ENCODE assay signal across 9 cellular contexts in genomic region chr3:4750306-4751056, GRCh38.
A peak's percentile ranks its signal among the peaks of the same experiment; 100 is the strongest.
DNase-seq lines count a peak whose midpoint lies in the region; ATAC-seq, FAIRE-seq and TF ChIP-seq lines count a peak whose summit lies in the region.
"Had no signal": no experiment of that assay in that cellular context is flagged by ENCODE, and none has a peak within 500 bp of the region (broad histone marks: within the 10 kb centered on the region; RNA-seq: fewer than 3 reads in every experiment).

No MANE protein-coding gene starts in this region.

- FAIRE-seq in GM19239 (lab: Jason Lieb, UNC): peak; percentile 8
- FAIRE-seq: colon had no signal

- intact Hi-C loops in activated T-helper 2 cell treated with anti-CD3 and anti-CD28 coated beads, Interferon-gamma antibody, Interleukin-2, Interleukin-4, amounts not matched to agents 10 μg/mL and 5 μg/mL and 100 μg/mL, durations not matched to agents 14 hours and 24 hours and 36 hours (cut with micrococcal nuclease): no loop called here

- H3K27ac Mint-ChIP-seq in activated T-helper 2 cell treated with anti-CD3 and anti-CD28 coated beads, Interferon-gamma antibody, Interleukin-2, Interleukin-4, amounts not matched to agents 10 μg/mL and 5 μg/mL and 100 μg/mL, durations not matched to agents 14 hours and 24 hours and 36 hours: peak overlapping the region; percentile 65

- H3K4me1 ChIP-seq in right atrium auricular region: peaks cover 0 to 61% of the 10 kb centered on the region in 2 donors

- H3K36me3 ChIP-seq in right atrium auricular region: no peaks in the 10 kb centered on the region

- H3K9me3 ChIP-seq in right atrium auricular region: no peaks in the 10 kb centered on the region

- TF ChIP-seq CTCF in right atrium auricular region (IDR thresholded peaks at IDR 0.05): no peak

- no peak overlapping the region for H3K4me3 Mint-ChIP-seq in activated T-helper 2 cell treated with anti-CD3 and anti-CD28 coated beads, Interferon-gamma antibody, Interleukin-2, Interleukin-4, amounts not matched to agents 10 μg/mL and 5 μg/mL and 100 μg/mL, durations not matched to agents 14 hours and 24 hours and 36 hours (ENCODE audit: low read depth)

- peaks cover 78% of the 10 kb centered on the region for H3K36me3 Mint-ChIP-seq in activated T-helper 2 cell treated with anti-CD3 and anti-CD28 coated beads, Interferon-gamma antibody, Interleukin-2, Interleukin-4, amounts not matched to agents 10 μg/mL and 5 μg/mL and 100 μg/mL, durations not matched to agents 14 hours and 24 hours and 36 hours (ENCODE audit: low read depth)

- H3K4me1 Mint-ChIP-seq in activated T-helper 2 cell treated with anti-CD3 and anti-CD28 coated beads, Interferon-gamma antibody, Interleukin-2, Interleukin-4, amounts not matched to agents 10 μg/mL and 5 μg/mL and 100 μg/mL, durations not matched to agents 14 hours and 24 hours and 36 hours (ENCODE audit: low read depth): peaks cover 40% of the 10 kb centered on the region

- DNase-seq in GM19239 (ENCODE audit: insufficient read length, low spot score) (no peak), right atrium auricular region (ENCODE audit: low spot score) (no peak), putamen (ENCODE audit: low spot score) (peak; percentile 86), KG1 (lab: John Stamatoyannopoulos, UW) (no peak)
- DNase-seq in activated T-helper 2 cell treated with anti-CD3 and anti-CD28 coated beads, Interferon-gamma antibody, Interleukin-2, Interleukin-4, amounts not matched to agents 10 μg/mL and 5 μg/mL and 100 μg/mL, durations not matched to agents 14 hours and 24 hours and 36 hours (ENCODE audit: low spot score): no peak

- H3K4me3 ChIP-seq in right atrium auricular region: no peak overlapping the region

- peak overlapping the region; percentile 82 to 84 for H3K27ac ChIP-seq in right atrium auricular region

- no peak for ATAC-seq in GM19324 (IDR thresholded peaks at IDR 0.05; ENCODE audit: low FRiP score, unreplicated experiment)
- ATAC-seq in HG02884 (IDR thresholded peaks at IDR 0.05; ENCODE audit: unreplicated experiment): no peak
- no peak for ATAC-seq in HG02759 (IDR thresholded peaks at IDR 0.05; ENCODE audit: unreplicated experiment)

- H3K9me3 Mint-ChIP-seq in activated T-helper 2 cell treated with anti-CD3 and anti-CD28 coated beads, Interferon-gamma antibody, Interleukin-2, Interleukin-4, amounts not matched to agents 10 μg/mL and 5 μg/mL and 100 μg/mL, durations not matched to agents 14 hours and 24 hours and 36 hours: no peaks in the 10 kb centered on the region

- H3K27me3 Mint-ChIP-seq in activated T-helper 2 cell treated with anti-CD3 and anti-CD28 coated beads, Interferon-gamma antibody, Interleukin-2, Interleukin-4, amounts not matched to agents 10 μg/mL and 5 μg/mL and 100 μg/mL, durations not matched to agents 14 hours and 24 hours and 36 hours (ENCODE audit: low read depth): no peaks in the 10 kb centered on the region

- no peaks in the 10 kb centered on the region for H3K27me3 ChIP-seq in right atrium auricular region
